Comparison of ENCODE assay signal across 1 cellular context in the genomic region with DNA sequence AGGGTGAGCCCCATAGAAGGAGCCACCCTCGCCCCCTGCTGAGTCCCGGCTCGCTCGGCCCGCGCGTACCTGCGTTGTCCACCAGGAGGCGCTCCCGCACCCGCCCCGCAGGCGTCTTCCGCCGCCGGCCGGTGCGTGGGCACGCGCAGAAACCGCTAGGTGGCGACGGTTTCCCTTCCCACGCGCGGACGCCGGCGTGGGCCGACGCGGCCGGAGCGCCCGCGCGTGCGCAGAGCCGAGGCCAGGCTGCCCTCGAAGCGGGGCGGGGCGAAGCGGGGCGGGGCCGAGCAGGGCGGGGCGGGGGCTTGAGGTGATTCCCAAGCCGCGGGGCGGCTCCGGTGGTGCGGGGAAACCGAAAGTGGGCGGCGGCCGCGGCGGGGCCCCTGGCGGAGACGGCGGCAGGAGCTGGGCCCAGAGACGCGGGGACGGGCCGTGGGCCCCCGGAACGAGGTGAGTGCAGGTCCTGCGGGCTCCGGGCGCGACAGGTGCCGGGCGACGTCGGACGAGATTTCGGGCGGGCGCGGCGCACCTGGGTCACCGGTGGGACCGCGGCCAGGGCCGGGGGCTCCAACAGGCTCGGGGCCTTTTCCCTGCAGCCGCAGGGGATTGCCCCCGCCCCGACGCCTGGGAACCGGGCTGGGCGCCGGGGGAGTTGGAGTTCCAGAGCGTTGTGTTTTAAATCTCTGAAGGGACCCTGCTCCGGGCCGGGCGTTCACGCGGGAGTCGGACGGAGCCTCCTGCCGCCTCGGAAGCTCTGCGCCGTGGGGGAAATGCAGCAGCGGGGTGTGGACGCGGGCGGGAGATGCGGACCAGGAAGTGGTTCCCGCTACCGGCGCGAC.
A peak's percentile ranks its signal among the peaks of the same experiment; 100 is the strongest.
TF ChIP-seq lines count a peak whose summit lies in the region.

A gene with protein sequence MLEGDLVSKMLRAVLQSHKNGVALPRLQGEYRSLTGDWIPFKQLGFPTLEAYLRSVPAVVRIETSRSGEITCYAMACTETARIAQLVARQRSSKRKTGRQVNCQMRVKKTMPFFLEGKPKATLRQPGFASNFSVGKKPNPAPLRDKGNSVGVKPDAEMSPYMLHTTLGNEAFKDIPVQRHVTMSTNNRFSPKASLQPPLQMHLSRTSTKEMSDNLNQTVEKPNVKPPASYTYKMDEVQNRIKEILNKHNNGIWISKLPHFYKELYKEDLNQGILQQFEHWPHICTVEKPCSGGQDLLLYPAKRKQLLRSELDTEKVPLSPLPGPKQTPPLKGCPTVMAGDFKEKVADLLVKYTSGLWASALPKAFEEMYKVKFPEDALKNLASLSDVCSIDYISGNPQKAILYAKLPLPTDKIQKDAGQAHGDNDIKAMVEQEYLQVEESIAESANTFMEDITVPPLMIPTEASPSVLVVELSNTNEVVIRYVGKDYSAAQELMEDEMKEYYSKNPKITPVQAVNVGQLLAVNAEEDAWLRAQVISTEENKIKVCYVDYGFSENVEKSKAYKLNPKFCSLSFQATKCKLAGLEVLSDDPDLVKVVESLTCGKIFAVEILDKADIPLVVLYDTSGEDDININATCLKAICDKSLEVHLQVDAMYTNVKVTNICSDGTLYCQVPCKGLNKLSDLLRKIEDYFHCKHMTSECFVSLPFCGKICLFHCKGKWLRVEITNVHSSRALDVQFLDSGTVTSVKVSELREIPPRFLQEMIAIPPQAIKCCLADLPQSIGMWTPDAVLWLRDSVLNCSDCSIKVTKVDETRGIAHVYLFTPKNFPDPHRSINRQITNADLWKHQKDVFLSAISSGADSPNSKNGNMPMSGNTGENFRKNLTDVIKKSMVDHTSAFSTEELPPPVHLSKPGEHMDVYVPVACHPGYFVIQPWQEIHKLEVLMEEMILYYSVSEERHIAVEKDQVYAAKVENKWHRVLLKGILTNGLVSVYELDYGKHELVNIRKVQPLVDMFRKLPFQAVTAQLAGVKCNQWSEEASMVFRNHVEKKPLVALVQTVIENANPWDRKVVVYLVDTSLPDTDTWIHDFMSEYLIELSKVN (plus strand): TSS at position 308 of the 839 bp plus-strand sequence. CDS start 16,370 bp downstream, outside the sequence.

TF ChIP-seq in K562, 482 proteins besides CTCF, POLR2A, EP300 and RAD21 (continued from another document and continues in another):
- TF ChIP-seq CREB5 (CRISPR knock-in tag; IDR thresholded peaks at IDR 0.05) (no peak), U2AF2 (optimal IDR thresholded peaks at IDR 0.05; ENCODE audit: low read depth, low read length) (no peak), PHF21A (IDR thresholded peaks at IDR 0.05; ENCODE audit: borderline replicate concordance, low read depth) (no peak), RNF2 (IDR thresholded peaks at IDR 0.05) (0 out of 2 replicates have a peak, but pooled peaks have one; percentile 49), MEF2D (tag; conservative IDR thresholded peaks at IDR 0.05; ENCODE audit: low read depth) (no peak), THRA (IDR thresholded peaks at IDR 0.05) (no peak), KLF6 (CRISPR knock-in tag; IDR thresholded peaks at IDR 0.05; ENCODE audit: borderline replicate concordance) (no peak), DDX20 (tag; IDR thresholded peaks at IDR 0.05; ENCODE audit: low read depth) (no peak), ZFX (CRISPR knock-in tag; IDR thresholded peaks at IDR 0.05) (peak; percentile 74), KLF16 (IDR thresholded peaks at IDR 0.05) (peak; percentile 55), WHSC1 (IDR thresholded peaks at IDR 0.05; ENCODE audit: low read length) (no peak), ARID4B (CRISPR knock-in tag; IDR thresholded peaks at IDR 0.05) (peak; percentile 73; the same call in 1 of the 2 replicates), ZBTB34 (CRISPR knock-in tag; IDR thresholded peaks at IDR 0.05) (no peak), EGR1 (conservative IDR thresholded peaks at IDR 0.05) (peak; percentile 74), L3MBTL2 (IDR thresholded peaks at IDR 0.05) (peak; percentile 43), VEZF1 (CRISPR knock-in tag; IDR thresholded peaks at IDR 0.05) (peak; percentile 86), CBX3 (IDR thresholded peaks at IDR 0.05; ENCODE audit: borderline replicate concordance in 1 of 2, low read length in 2 of 2) (peak in 1 of 2 experiments; percentile 82; a peak in 2 of 3 replicates)
- TF ChIP-seq, protein P1, sequence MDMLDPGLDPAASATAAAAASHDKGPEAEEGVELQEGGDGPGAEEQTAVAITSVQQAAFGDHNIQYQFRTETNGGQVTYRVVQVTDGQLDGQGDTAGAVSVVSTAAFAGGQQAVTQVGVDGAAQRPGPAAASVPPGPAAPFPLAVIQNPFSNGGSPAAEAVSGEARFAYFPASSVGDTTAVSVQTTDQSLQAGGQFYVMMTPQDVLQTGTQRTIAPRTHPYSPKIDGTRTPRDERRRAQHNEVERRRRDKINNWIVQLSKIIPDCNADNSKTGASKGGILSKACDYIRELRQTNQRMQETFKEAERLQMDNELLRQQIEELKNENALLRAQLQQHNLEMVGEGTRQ (CRISPR knock-in tag; IDR thresholded peaks at IDR 0.05): no peak
- TF ChIP-seq, protein P2, sequence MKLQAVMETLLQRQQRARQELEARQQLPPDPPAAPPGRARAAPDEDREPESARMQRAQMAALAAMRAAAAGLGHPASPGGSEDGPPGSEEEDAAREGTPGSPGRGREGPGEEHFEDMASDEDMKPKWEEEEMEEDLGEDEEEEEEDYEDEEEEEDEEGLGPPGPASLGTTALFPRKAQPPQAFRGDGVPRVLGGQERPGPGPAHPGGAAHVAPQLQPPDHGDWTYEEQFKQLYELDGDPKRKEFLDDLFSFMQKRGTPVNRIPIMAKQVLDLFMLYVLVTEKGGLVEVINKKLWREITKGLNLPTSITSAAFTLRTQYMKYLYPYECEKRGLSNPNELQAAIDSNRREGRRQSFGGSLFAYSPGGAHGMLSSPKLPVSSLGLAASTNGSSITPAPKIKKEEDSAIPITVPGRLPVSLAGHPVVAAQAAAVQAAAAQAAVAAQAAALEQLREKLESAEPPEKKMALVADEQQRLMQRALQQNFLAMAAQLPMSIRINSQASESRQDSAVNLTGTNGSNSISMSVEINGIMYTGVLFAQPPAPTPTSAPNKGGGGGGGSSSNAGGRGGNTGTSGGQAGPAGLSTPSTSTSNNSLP (IDR thresholded peaks at IDR 0.05; ENCODE audit: borderline replicate concordance, low read depth, low read length): no peak
- TF ChIP-seq, protein P3, sequence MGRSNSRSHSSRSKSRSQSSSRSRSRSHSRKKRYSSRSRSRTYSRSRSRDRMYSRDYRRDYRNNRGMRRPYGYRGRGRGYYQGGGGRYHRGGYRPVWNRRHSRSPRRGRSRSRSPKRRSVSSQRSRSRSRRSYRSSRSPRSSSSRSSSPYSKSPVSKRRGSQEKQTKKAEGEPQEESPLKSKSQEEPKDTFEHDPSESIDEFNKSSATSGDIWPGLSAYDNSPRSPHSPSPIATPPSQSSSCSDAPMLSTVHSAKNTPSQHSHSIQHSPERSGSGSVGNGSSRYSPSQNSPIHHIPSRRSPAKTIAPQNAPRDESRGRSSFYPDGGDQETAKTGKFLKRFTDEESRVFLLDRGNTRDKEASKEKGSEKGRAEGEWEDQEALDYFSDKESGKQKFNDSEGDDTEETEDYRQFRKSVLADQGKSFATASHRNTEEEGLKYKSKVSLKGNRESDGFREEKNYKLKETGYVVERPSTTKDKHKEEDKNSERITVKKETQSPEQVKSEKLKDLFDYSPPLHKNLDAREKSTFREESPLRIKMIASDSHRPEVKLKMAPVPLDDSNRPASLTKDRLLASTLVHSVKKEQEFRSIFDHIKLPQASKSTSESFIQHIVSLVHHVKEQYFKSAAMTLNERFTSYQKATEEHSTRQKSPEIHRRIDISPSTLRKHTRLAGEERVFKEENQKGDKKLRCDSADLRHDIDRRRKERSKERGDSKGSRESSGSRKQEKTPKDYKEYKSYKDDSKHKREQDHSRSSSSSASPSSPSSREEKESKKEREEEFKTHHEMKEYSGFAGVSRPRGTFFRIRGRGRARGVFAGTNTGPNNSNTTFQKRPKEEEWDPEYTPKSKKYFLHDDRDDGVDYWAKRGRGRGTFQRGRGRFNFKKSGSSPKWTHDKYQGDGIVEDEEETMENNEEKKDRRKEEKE (IDR thresholded peaks at IDR 0.05; ENCODE audit: borderline replicate concordance in 1 of 2, control insufficient read depth in 1 of 2, low read depth in 2 of 2, low read length in 1 of 2): peak in 1 of 2 experiments; percentile 90; a peak in 1 of 4 replicates
